In genomic region chr11:76733906-76734305, GRCh38 we compare ENCODE assay signal across 2 cellular contexts.
TF ChIP-seq lines count a peak whose summit lies in the region.

No MANE protein-coding gene starts in this region.

TF ChIP-seq in IMR-90, 13 proteins besides CTCF, POLR2A, EP300 and RAD21:
- TF ChIP-seq SMC3 (IDR thresholded peaks at IDR 0.05; ENCODE audit: low read depth, low read length): peak; percentile 91
TF ChIP-seq in IMR-90: peak in this region for 1; not testable (repeated sequence) for 12.

TF ChIP-seq in GM12878, 131 proteins besides CTCF, POLR2A, EP300 and RAD21:
- peak; percentile 36; the same call in 1 of the 2 replicates for TF ChIP-seq SMC3 (IDR thresholded peaks at IDR 0.05; ENCODE audit: borderline replicate concordance, low read length)
